9 cellular contexts compared by ENCODE assay signal in the genomic region with DNA sequence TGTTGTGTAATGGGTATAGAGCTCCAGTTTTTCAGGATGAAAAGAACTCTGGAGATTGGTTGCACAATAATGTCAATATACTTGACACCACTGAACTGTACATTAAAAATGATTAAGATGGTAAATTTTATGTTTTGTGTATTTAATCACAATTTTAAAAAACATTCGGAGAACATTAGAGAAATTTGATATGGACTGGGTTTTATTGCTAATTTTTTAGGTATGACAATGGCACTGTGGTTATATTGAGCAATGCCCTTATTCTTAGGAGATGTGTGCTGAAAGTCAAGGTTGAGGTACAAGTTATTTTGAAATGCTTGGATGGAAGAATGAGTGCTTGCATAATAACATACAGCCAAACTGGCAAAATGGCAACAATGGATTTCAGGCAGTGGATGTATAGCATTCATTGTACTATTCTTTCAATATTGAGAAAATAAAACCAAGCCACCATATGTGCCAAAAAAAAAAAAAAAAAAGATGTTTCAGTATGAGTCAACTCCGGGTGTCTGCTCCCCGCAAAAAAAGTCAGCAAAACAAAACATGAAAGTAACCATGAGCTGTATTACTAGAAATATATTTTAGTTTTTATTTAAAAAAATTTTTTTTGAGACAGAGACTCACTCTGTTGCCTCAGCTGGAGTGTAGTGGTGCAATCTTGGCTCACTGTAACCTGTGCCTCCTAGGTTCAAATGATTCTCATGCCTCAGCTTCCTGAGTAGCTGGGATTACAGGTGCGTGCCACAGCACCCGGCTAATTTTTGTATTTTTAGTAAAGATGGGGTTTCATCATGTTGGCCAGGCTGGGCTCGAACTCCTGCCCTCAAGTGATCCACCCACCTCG. TPM values are rescaled to one million over a fixed set of nuclear protein-coding genes. Genes with fewer than 3 reads are reported as not detected.
DNase-seq lines count a peak whose midpoint lies in the region; ATAC-seq and TF ChIP-seq lines count a peak whose summit lies in the region.
"Had no signal": no experiment of that assay in that cellular context is flagged by ENCODE, and none has a peak within 500 bp of the region (broad histone marks: within the 10 kb centered on the region; RNA-seq: fewer than 3 reads in every experiment).

No MANE protein-coding gene starts in this region.

- no peak for TF ChIP-seq CTCF in cardiac fibroblast (IDR thresholded peaks at IDR 0.05; ENCODE audit: low read depth, low read length)
- TF ChIP-seq CTCF in vagina (IDR thresholded peaks at IDR 0.05) = no peak
- no peak for TF ChIP-seq CTCF in CD14-positive monocyte (IDR thresholded peaks at IDR 0.05)

- peaks cover 14 to 33% (median 17%) of the 10 kb centered on the region in 4 donors for H3K4me1 Mint-ChIP-seq in CD4-positive, alpha-beta memory T cell
- H3K4me1 Mint-ChIP-seq in CD14-positive monocyte = peaks cover 10% of the 10 kb centered on the region

- no peaks in the 10 kb centered on the region for H3K36me3 ChIP-seq in CD4-positive, alpha-beta memory T cell (ENCODE audit: insufficient read depth, low read length)
- H3K36me3 ChIP-seq in vagina = no peaks in the 10 kb centered on the region

- H3K27me3 ChIP-seq in CD4-positive, alpha-beta memory T cell (ENCODE audit: insufficient read depth, low read length) = no peaks in the 10 kb centered on the region
- no peaks in the 10 kb centered on the region for H3K27me3 ChIP-seq in vagina

- H3K27me3 Mint-ChIP-seq in CD4-positive, alpha-beta memory T cell = peaks cover 2 to 3% of the 10 kb centered on the region in 2 donors
- H3K27me3 Mint-ChIP-seq in CD14-positive monocyte (ENCODE audit: low read depth in 3 of 3) = peaks cover 13 to 42% (median 17%) of the 10 kb centered on the region in 3 donors

- DNase-seq in CD4-positive, alpha-beta memory T cell = peak; percentile 13 to 71 (median 33)
- DNase-seq in RPMI7951 (ENCODE audit: low read depth) = peak; percentile 32
- peak; percentile 59 to 95 for DNase-seq in cardiac fibroblast (ENCODE audit: low read depth in 2 of 2)
- no peak for DNase-seq in middle frontal gyrus (ENCODE audit: extremely low spot score, low spot score)
- DNase-seq in vagina (ENCODE audit: extremely low spot score in 2 of 2) = no peak
- no peak for DNase-seq in iPS-NIHi11 (ENCODE audit: low spot score)
- DNase-seq in CD14-positive monocyte (ENCODE audit: low spot score) = no peak

- H3K27ac ChIP-seq in CD4-positive, alpha-beta memory T cell (ENCODE audit: low read depth, low read length) = no peak overlapping the region
- no peak overlapping the region for H3K27ac ChIP-seq in vagina

- peak overlapping the region in 4 of 7 donors; percentile 8 to 57 (median 40) for H3K27ac Mint-ChIP-seq in CD4-positive, alpha-beta memory T cell
- no peak overlapping the region for H3K27ac Mint-ChIP-seq in CD14-positive monocyte

- CTCF ChIA-PET in CD4-positive, alpha-beta memory T cell (lab: Charles Lee; ENCODE audit: partially characterized antibody) = interaction anchor here (0.6 to 1.5 kb wide), 4 partner anchors 31 to 203 kb away, joined by 3 to 4 read pairs (median 3); no protein-coding TSS in a partner anchor

- H3K9me3 ChIP-seq in CD4-positive, alpha-beta memory T cell (ENCODE audit: control insufficient read depth in 1 of 2, low read length in 2 of 2) = no peaks in the 10 kb centered on the region
- no peaks in the 10 kb centered on the region for H3K9me3 ChIP-seq in vagina

- no peaks in the 10 kb centered on the region for H3K36me3 Mint-ChIP-seq in CD4-positive, alpha-beta memory T cell
- H3K36me3 Mint-ChIP-seq in CD14-positive monocyte = no peaks in the 10 kb centered on the region

- POLR2A ChIA-PET in CD4-positive, alpha-beta memory T cell (lab: Charles Lee; ENCODE audit: partially characterized antibody) = interaction anchor here (0.6 to 1.5 kb wide), 5 partner anchors 15 to 34 kb away, joined by 3 to 6 read pairs (median 3); a partner anchor contains a TSS

- peak; percentile 31 for ATAC-seq in GM21447 (IDR thresholded peaks at IDR 0.05; ENCODE audit: unreplicated experiment)

- intact Hi-C loops in CD4-positive, alpha-beta memory T cell (cut with micrococcal nuclease) = no loop called here
- intact Hi-C loops in vagina (cut with DNase I) (no loop called here), CD14-positive monocyte (cut with micrococcal nuclease) (no loop called here)

- no peak overlapping the region for H3K4me3 ChIP-seq in CD4-positive, alpha-beta memory T cell (ENCODE audit: low read length in 2 of 2)
- H3K4me3 ChIP-seq in cardiac fibroblast (replicated peaks in 1 of 2; ENCODE audit: low read depth in 2 of 2, low read length in 2 of 2) (no peak overlapping the region), vagina (no peak overlapping the region)

- H3K4me3 Mint-ChIP-seq in CD4-positive, alpha-beta memory T cell = peak overlapping the region in 3 of 8 donors; percentile 1 to 54 (median 21)
- no peak overlapping the region for H3K4me3 Mint-ChIP-seq in CD14-positive monocyte

- peaks cover 24% of the 10 kb centered on the region for H3K4me1 ChIP-seq in CD4-positive, alpha-beta memory T cell (ENCODE audit: insufficient read depth, low read length)
- no peaks in the 10 kb centered on the region for H3K4me1 ChIP-seq in vagina

- TF ChIP-seq POLR2A in vagina (IDR thresholded peaks at IDR 0.05) = no peak

- H3K9me3 Mint-ChIP-seq in CD4-positive, alpha-beta memory T cell = no peaks in the 10 kb centered on the region
- H3K9me3 Mint-ChIP-seq in CD14-positive monocyte = peaks cover 0 to 3% (median 1%) of the 10 kb centered on the region in 7 donors

RNA-seq across cellular contexts. Expression of a gene that starts 19.8 kb away (rescaled TPM):
- not detected for total RNA-seq in CD4-positive, alpha-beta memory T cell
- not detected for polyA plus RNA-seq in CD4-positive, alpha-beta memory T cell
- total RNA-seq in RPMI7951 (2014; rRNA removed; shearing (Covaris generic)) = not detected in 2 replicates
- total RNA-seq in vagina = not detected
- not detected for polyA plus RNA-seq in CD14-positive monocyte
- total RNA-seq: glomerular endothelial cell had no signal

RNA-seq across cellular contexts. Expression of a gene that starts 33.9 kb away (rescaled TPM):
- total RNA-seq in CD4-positive, alpha-beta memory T cell = 10 to 100 TPM; 34.4 to 39.2 TPM
- polyA plus RNA-seq in CD4-positive, alpha-beta memory T cell = 10 to 100 TPM; 12.7 to 36.5 TPM
- 11.9 and 15.1 TPM in 2 replicates for total RNA-seq in RPMI7951 (2014; rRNA removed; shearing (Covaris generic))
- total RNA-seq in vagina = 14.2 TPM
- polyA plus RNA-seq in CD14-positive monocyte = 1 to 10 TPM; 1.6 to 3.8 TPM

Comparison
In these comparisons a context has a peak if more than half of its experiments do, and no peak if none do; other contexts are left out.
1. DNase-seq: peak in CD4-positive, alpha-beta memory T cell (5 of 5), RPMI7951 (single experiment) and cardiac fibroblast (2 of 2); none in middle frontal gyrus (single experiment), vagina (0 of 2), iPS-NIHi11 (single experiment) and CD14-positive monocyte (single experiment).
2. H3K27ac Mint-ChIP-seq: peak in CD4-positive, alpha-beta memory T cell (4 of 7); none in CD14-positive monocyte (0 of 7).